ENCODE assay signal across 8 cellular contexts in genomic region chr10:71623098-71623985, GRCh38.
DNase-seq lines count a peak whose midpoint lies in the region; ATAC-seq, FAIRE-seq and TF ChIP-seq lines count a peak whose summit lies in the region.

No MANE protein-coding gene starts in this region.

- H3K27ac Mint-ChIP-seq in progenitor cell of endocrine pancreas (peak overlapping the region; percentile 69), T-helper 17 cell (no peak overlapping the region)

- POLR2A ChIA-PET in OCI-LY7 (lab: Charles Lee) = interaction anchor here (1.2 to 1.8 kb wide), 4 partner anchors 15 to 26 kb away, joined by 3 to 5 read pairs (median 4); no protein-coding TSS in a partner anchor

- peak overlapping the region; percentile 89 for H2AFZ ChIP-seq in OCI-LY7 (ENCODE audit: low read length)
- H2AFZ ChIP-seq in fibroblast of lung (ENCODE audit: low read length) = no peak overlapping the region

- H3K79me2 ChIP-seq in OCI-LY7 (ENCODE audit: insufficient read depth, low read depth, low read length) (no peaks in the 10 kb centered on the region), fibroblast of lung (ENCODE audit: control insufficient read depth, insufficient read depth, low read length) (no peaks in the 10 kb centered on the region)

- H3K36me3 ChIP-seq in OCI-LY7 (ENCODE audit: insufficient read depth, low read length) = no peaks in the 10 kb centered on the region
- no peaks in the 10 kb centered on the region for H3K36me3 ChIP-seq in fibroblast of lung (ENCODE audit: control insufficient read depth, insufficient read depth, low read length)

- CTCF ChIA-PET in OCI-LY7 (lab: Charles Lee; ENCODE audit: unreplicated experiment) = interaction anchor here (0.9 to 3.2 kb wide), 4 partner anchors 15 to 72 kb away, joined by 3 to 19 read pairs (median 4); no protein-coding TSS in a partner anchor

- BruUV-seq in OCI-LY7 (replicated peaks; lab: Mats Ljungman, UMichigan) = no TSS peak

- H3K9ac ChIP-seq in fibroblast of lung (ENCODE audit: insufficient read depth, low read length) = no peak overlapping the region

- H3K4me1 ChIP-seq in OCI-LY7 (ENCODE audit: insufficient read depth, low read length, poor library complexity, severe bottlenecking) (peaks cover 83% of the 10 kb centered on the region), fibroblast of lung (ENCODE audit: control insufficient read depth, extremely low read depth, insufficient read depth, low read length) (peaks cover 12% of the 10 kb centered on the region)

- H3K4me1 Mint-ChIP-seq in progenitor cell of endocrine pancreas (ENCODE audit: low read depth) (peaks cover 25% of the 10 kb centered on the region), T-helper 17 cell (peaks cover 3% of the 10 kb centered on the region)

- no peaks in the 10 kb centered on the region for H4K20me1 ChIP-seq in OCI-LY7 (ENCODE audit: insufficient read depth, low read length)
- no peaks in the 10 kb centered on the region for H4K20me1 ChIP-seq in fibroblast of lung (ENCODE audit: control insufficient read depth, extremely low read depth, insufficient read depth, low read length)

- H3K9me3 ChIP-seq in OCI-LY7 (ENCODE audit: low read length) = no peaks in the 10 kb centered on the region
- no peaks in the 10 kb centered on the region for H3K9me3 ChIP-seq in fibroblast of lung (ENCODE audit: control insufficient read depth, insufficient read depth, low read depth, low read length)
- no peaks in the 10 kb centered on the region for H3K9me3 ChIP-seq in T-helper 17 cell (ENCODE audit: control insufficient read depth, low read length, poor library complexity, severe bottlenecking)

- ATAC-seq in HG03354 (IDR thresholded peaks at IDR 0.05; ENCODE audit: poor library complexity, severe bottlenecking, unreplicated experiment) (no peak), T-helper 17 cell (no peak)

- H3K9me2 ChIP-seq in OCI-LY7 (ENCODE audit: insufficient read depth, low read length) = no peaks in the 10 kb centered on the region

- no peaks in the 10 kb centered on the region for H3K27me3 ChIP-seq in fibroblast of lung (ENCODE audit: control insufficient read depth, insufficient read depth, low read length)

- FAIRE-seq in GM12891 (lab: Jason Lieb, UNC) = no peak

- no peaks in the 10 kb centered on the region for H3K9me3 Mint-ChIP-seq in progenitor cell of endocrine pancreas (ENCODE audit: low read depth)

- peak overlapping the region; percentile 73 for H3K4me2 ChIP-seq in OCI-LY7 (ENCODE audit: low read length)
- no peak overlapping the region for H3K4me2 ChIP-seq in fibroblast of lung (ENCODE audit: extremely low read depth, insufficient read depth, low read length)

- H3K4me3 ChIP-seq in OCI-LY7 (ENCODE audit: low read depth, low read length, poor library complexity, severe bottlenecking) (no peak overlapping the region), fibroblast of lung (replicated peaks in 1 of 4; ENCODE audit: control extremely low read depth in 1 of 4, insufficient read depth in 1 of 4, low read depth in 3 of 4, low read length in 4 of 4) (no peak overlapping the region)

- H3K4me3 Mint-ChIP-seq in progenitor cell of endocrine pancreas (ENCODE audit: low read depth) (no peak overlapping the region), T-helper 17 cell (no peak overlapping the region)

- DNase-seq in GM13977 (ENCODE audit: low spot score) (peak; percentile 45), OCI-LY7 (ENCODE audit: low spot score) (peak; percentile 75), fibroblast of lung (ENCODE audit: low read depth in 2 of 2) (peak; percentile 33 to 35), progenitor cell of endocrine pancreas (ENCODE audit: low spot score, unreplicated experiment) (no peak), NCI-H187 (lab: John Stamatoyannopoulos, UW) (no peak), GM12891 (ENCODE audit: insufficient read length, low spot score) (no peak), T-helper 17 cell (no peak)

- peak overlapping the region; percentile 84 for H3K27ac ChIP-seq in OCI-LY7 (ENCODE audit: low read depth, low read length, poor library complexity, severe bottlenecking)
- no peak overlapping the region for H3K27ac ChIP-seq in fibroblast of lung (ENCODE audit: insufficient read depth, low read length)

- H3K27me3 Mint-ChIP-seq in progenitor cell of endocrine pancreas (peaks cover 43% of the 10 kb centered on the region), T-helper 17 cell (peaks cover 36% of the 10 kb centered on the region)

- no peak for TF ChIP-seq POLR2A in GM12891 (IDR thresholded peaks at IDR 0.05; ENCODE audit: low read depth, low read length)

- peak; percentile 4 for TF ChIP-seq CTCF in GM13977 (IDR thresholded peaks at IDR 0.05; ENCODE audit: extremely low read depth, insufficient read depth, missing control alignments)
- peak; percentile 74 for TF ChIP-seq CTCF in OCI-LY7 (conservative IDR thresholded peaks at IDR 0.05; ENCODE audit: low read length)
- TF ChIP-seq CTCF in fibroblast of lung (conservative IDR thresholded peaks at IDR 0.05 in 1 of 2, IDR thresholded peaks at IDR 0.05 in 1 of 2; ENCODE audit: low read depth in 1 of 2, low read length in 2 of 2) = peak; percentile 33 to 39
- peak; percentile 23 for TF ChIP-seq CTCF in progenitor cell of endocrine pancreas (IDR thresholded peaks at IDR 0.05; ENCODE audit: unreplicated experiment)

- in situ Hi-C loops in GM13977 (cut with MboI; ENCODE audit: low pct_unique_long_range_greater_than_20kb, low sequenced_read_pairs, unreplicated experiment) = no loop called here

- intact Hi-C loops in OCI-LY7 (cut with micrococcal nuclease; ENCODE audit: unreplicated experiment) = loop anchor here (5.0 kb wide), 1 partner anchor 69 kb away; no protein-coding TSS in a partner anchor

- H3K36me3 Mint-ChIP-seq in progenitor cell of endocrine pancreas (ENCODE audit: insufficient read depth) (no peaks in the 10 kb centered on the region), T-helper 17 cell (ENCODE audit: low read depth) (no peaks in the 10 kb centered on the region)

TF ChIP-seq in GM12891, 5 proteins besides CTCF, POLR2A, EP300 and RAD21:
- TF ChIP-seq POU2F2 (IDR thresholded peaks at IDR 0.05; ENCODE audit: low read depth, low read length) (no peak), SPI1 (IDR thresholded peaks at IDR 0.05; ENCODE audit: low read depth, low read length) (no peak), POLR2AphosphoS5 (IDR thresholded peaks at IDR 0.05; ENCODE audit: low read depth, low read length) (no peak), TAF1 (IDR thresholded peaks at IDR 0.05; ENCODE audit: low read depth, low read length) (no peak), PAX5 (IDR thresholded peaks at IDR 0.05; ENCODE audit: insufficient read depth, low read length, severe bottlenecking) (no peak)
TF ChIP-seq in GM12891: peak in this region for 0.

Comparison
In these comparisons a context has a peak if more than half of its experiments do, and no peak if none do; other contexts are left out.
1. DNase-seq: peak in GM13977 (single experiment), OCI-LY7 (single experiment) and fibroblast of lung (2 of 2); none in progenitor cell of endocrine pancreas (single experiment), NCI-H187 (0 of 2), GM12891 (single experiment) and T-helper 17 cell (0 of 3).
2. CTCF ChIP-seq: peak in every context shown above with its lines; median percentile 74 in OCI-LY7; 36 in fibroblast of lung; 23 in progenitor cell of endocrine pancreas; 4 in GM13977.